ENCODE assay signal across 8 cellular contexts in genomic region chr4:15682340-15682725, GRCh38. TPM values are rescaled to one million over a fixed set of nuclear protein-coding genes. Genes with fewer than 3 reads are reported as not detected.
DNase-seq lines count a peak whose midpoint lies in the region; ATAC-seq and TF ChIP-seq lines count a peak whose summit lies in the region.

No MANE protein-coding gene starts in this region.

- peak overlapping the region; percentile 97 for H3K9ac ChIP-seq in endodermal cell (ENCODE audit: extremely low read depth, low read length, poor library complexity, severe bottlenecking)

- peaks cover 48% of the 10 kb centered on the region for H3K36me3 ChIP-seq in endodermal cell (ENCODE audit: control insufficient read depth, insufficient read depth, low read length)
- H3K36me3 ChIP-seq in osteoblast (ENCODE audit: insufficient read depth, low read length), result peaks cover 29% of the 10 kb centered on the region

- no peak overlapping the region for H2AFZ ChIP-seq in osteoblast (ENCODE audit: low read length)

- intact Hi-C loops in Calu3 (cut with micrococcal nuclease; ENCODE audit: unreplicated experiment), result no loop called here

- 0% methylated on average over 1 of the region's 2 CpGs; no CpG with 5 or more reads in 1 of the 2 experiments for WGBS in endodermal cell (ENCODE audit: insufficient coverage in 1 of 2, insufficient read length in 1 of 2), 2 experiments

- peak overlapping the region; percentile 96 for H3K4me3 ChIP-seq in endodermal cell (ENCODE audit: low read length)
- peak overlapping the region; percentile 93 for H3K4me3 ChIP-seq in osteoblast (ENCODE audit: insufficient read depth, low read length)

- H3K27me3 Mint-ChIP-seq in Calu3 (ENCODE audit: unreplicated experiment), result no peaks in the 10 kb centered on the region
- no peaks in the 10 kb centered on the region for H3K27me3 Mint-ChIP-seq in endodermal cell (ENCODE audit: insufficient read depth)

- peak overlapping the region; percentile 95 for H3K4me3 Mint-ChIP-seq in Calu3 (ENCODE audit: low read depth, unreplicated experiment)
- H3K4me3 Mint-ChIP-seq in endodermal cell, result peak overlapping the region; percentile 97

- H3K27me3 ChIP-seq in endodermal cell (ENCODE audit: control insufficient read depth, insufficient read depth, low read length, poor library complexity, severe bottlenecking), result no peaks in the 10 kb centered on the region
- no peaks in the 10 kb centered on the region for H3K27me3 ChIP-seq in osteoblast (ENCODE audit: insufficient read depth, low read length)

- H3K36me3 Mint-ChIP-seq in Calu3 (ENCODE audit: insufficient read depth, unreplicated experiment) (peaks cover 54% of the 10 kb centered on the region), endodermal cell (ENCODE audit: low read depth) (peaks cover 27% of the 10 kb centered on the region)

- H3K27ac ChIP-seq in endodermal cell (ENCODE audit: low read depth, low read length) (peak overlapping the region; percentile 93), osteoblast (ENCODE audit: low read depth, low read length) (peak overlapping the region; percentile 99)

- H4K20me1 ChIP-seq in osteoblast (ENCODE audit: insufficient read depth, low read length), result no peaks in the 10 kb centered on the region

- ATAC-seq in GM18511 (IDR thresholded peaks at IDR 0.05; ENCODE audit: unreplicated experiment), result no peak

- H3K27ac Mint-ChIP-seq in Calu3 (ENCODE audit: unreplicated experiment) (peak overlapping the region; percentile 95), endodermal cell (peak overlapping the region; percentile 98)

- H3K4me1 Mint-ChIP-seq in Calu3 (ENCODE audit: low read depth, unreplicated experiment), result peaks cover 14% of the 10 kb centered on the region
- peaks cover 32% of the 10 kb centered on the region for H3K4me1 Mint-ChIP-seq in endodermal cell

- peaks cover 2% of the 10 kb centered on the region for H3K9me3 Mint-ChIP-seq in Calu3 (ENCODE audit: low read depth, unreplicated experiment)
- no peaks in the 10 kb centered on the region for H3K9me3 Mint-ChIP-seq in endodermal cell

- CTCF ChIA-PET in Calu3 (lab: Charles Lee), result interaction anchor here (1.0 kb wide), 1 partner anchor 13 kb away, joined by 5 read pairs; no protein-coding TSS in a partner anchor

- H3K9me3 ChIP-seq in endodermal cell (ENCODE audit: control insufficient read depth, low read length), result no peaks in the 10 kb centered on the region
- no peaks in the 10 kb centered on the region for H3K9me3 ChIP-seq in osteoblast (ENCODE audit: low read depth, low read length)

- no peak for DNase-seq in Calu3
- peak; percentile 55 for DNase-seq in OCI-M1 (lab: John Stamatoyannopoulos, UW)
- no peak for DNase-seq in endodermal cell
- no peak for DNase-seq in osteoblast (ENCODE audit: insufficient read length, low spot score, missing footprints)
- no peak for DNase-seq in amniotic stem cell (lab: John Stamatoyannopoulos, UW)
- DNase-seq in DMS79 (lab: John Stamatoyannopoulos, UW), result no peak
- no peak for DNase-seq in GM03348 (ENCODE audit: low spot score)

- peak overlapping the region; percentile 75 for H3K4me2 ChIP-seq in osteoblast (ENCODE audit: insufficient read depth, low read length)

- H3K4me1 ChIP-seq in endodermal cell (ENCODE audit: control insufficient read depth, insufficient read depth, low read length) (peaks cover 6% of the 10 kb centered on the region), osteoblast (ENCODE audit: insufficient read depth, low read length) (peaks cover 28% of the 10 kb centered on the region)

- BruUV-seq in Calu3 (replicated peaks; lab: Mats Ljungman, UMichigan), result no TSS peak

- H3K79me2 ChIP-seq in osteoblast (ENCODE audit: insufficient read depth, low read length), result peaks cover 82% of the 10 kb centered on the region

- TF ChIP-seq CTCF in Calu3 (IDR thresholded peaks at IDR 0.05; ENCODE audit: unreplicated experiment) (no peak), endodermal cell (conservative IDR thresholded peaks at IDR 0.05) (no peak), osteoblast (IDR thresholded peaks at IDR 0.05; ENCODE audit: extremely low read depth, low read depth, low read length) (no peak)

RNA-seq across cellular contexts. Expression of gene FAM200B, which starts 0.7 kb away (rescaled TPM):
- total RNA-seq in Calu3 (2022) (18.6 and 22.6 TPM in 2 replicates), endodermal cell (10 to 100 TPM; 18.1 to 27.8 TPM), osteoblast (22.7 and 31.8 TPM in 2 replicates)
- 40.1 TPM for polyA plus RNA-seq in endodermal cell (2013, experiment 1 of 2)
- polyA plus RNA-seq in endodermal cell (2013, experiment 2 of 2), result 47.0 TPM

RNA-seq across cellular contexts. Expression of gene BST1, which starts 20.5 kb away (rescaled TPM):
- total RNA-seq in Calu3 (2022) (4.7 and 6.0 TPM in 2 replicates), endodermal cell (under 1 TPM; 0.44 to 0.53 TPM), osteoblast (30.6 and 31.8 TPM in 2 replicates)
- 0.85 TPM for polyA plus RNA-seq in endodermal cell (2013, experiment 1 of 2)
- polyA plus RNA-seq in endodermal cell (2013, experiment 2 of 2), result 0.87 TPM

RNA-seq across cellular contexts. Expression of gene FBXL5, which starts 27.2 kb away (rescaled TPM):
- total RNA-seq in Calu3 (2022) (26.4 and 27.0 TPM in 2 replicates), endodermal cell (10 to 100 TPM; 60.3 to 88.4 TPM), osteoblast (108 and 110 TPM in 2 replicates)
- 64.0 TPM for polyA plus RNA-seq in endodermal cell (2013, experiment 1 of 2)
- polyA plus RNA-seq in endodermal cell (2013, experiment 2 of 2), result 67.2 TPM
